ENCODE assay signal across 20 cellular contexts in the genomic region with DNA sequence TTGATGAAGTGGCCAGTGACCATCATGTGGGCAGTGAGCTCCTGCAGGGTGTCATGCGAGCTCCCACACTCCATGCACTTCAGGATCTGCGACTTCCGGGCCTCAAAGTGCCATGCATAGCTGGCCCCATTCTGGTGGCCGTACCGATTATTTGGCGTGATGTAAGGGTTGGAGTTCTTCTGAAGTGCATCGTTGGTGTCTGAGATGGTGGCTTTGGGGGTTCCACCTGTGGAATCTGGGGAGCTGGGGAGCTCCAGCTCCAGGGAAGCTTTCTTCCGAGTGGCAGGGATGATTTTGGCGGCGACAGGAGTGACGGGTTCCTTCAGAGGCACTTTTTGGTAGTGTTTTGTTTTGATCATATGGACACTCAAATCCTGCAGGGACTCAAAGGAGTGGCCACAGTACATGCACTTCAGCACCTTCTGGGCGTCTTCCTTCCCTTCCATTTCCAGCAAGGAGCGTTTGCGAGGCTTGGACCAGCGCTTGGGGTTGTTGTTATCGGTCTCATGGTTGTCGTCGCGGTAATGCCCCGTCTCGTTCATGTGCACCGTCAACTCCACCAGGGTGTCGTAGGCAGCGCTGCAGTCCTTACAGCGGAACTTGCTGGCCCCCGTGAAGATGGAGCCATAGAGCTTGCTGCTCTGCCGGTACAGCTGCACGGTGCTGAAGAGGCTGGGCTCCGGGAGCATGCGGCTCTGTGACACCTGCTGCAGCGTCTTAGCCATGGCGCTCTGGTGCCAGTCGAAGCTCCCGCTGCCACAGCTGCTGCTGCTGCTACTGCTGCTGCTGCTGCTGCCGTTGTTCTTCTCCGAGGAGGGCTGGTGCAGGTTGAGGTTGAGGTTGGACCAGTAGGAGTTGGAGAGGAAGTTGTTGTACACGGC.
DNase-seq lines count a peak whose midpoint lies in the region; ATAC-seq, FAIRE-seq and TF ChIP-seq lines count a peak whose summit lies in the region.
"Had no signal": no experiment of that assay in that cellular context is flagged by ENCODE, and none has a peak within 500 bp of the region (broad histone marks: within the 10 kb centered on the region; RNA-seq: fewer than 3 reads in every experiment).

No MANE protein-coding gene starts in this region.

- FAIRE-seq in HepG2 (lab: Jason Lieb, UNC) (no peak), kidney (lab: Jason Lieb, UNC) (no peak)
- FAIRE-seq: D721Med, G401.6, GM12891 had no signal

- no peaks in the 10 kb centered on the region for H4K20me1 ChIP-seq in HepG2 (ENCODE audit: insufficient read depth, low read length)

- H3K36me3 ChIP-seq in right lobe of liver: no peaks in the 10 kb centered on the region
- H3K36me3 ChIP-seq in HepG2 (replicated peaks in 1 of 2; ENCODE audit: control insufficient read depth in 1 of 2, insufficient read depth in 2 of 2, low read length in 2 of 2): no peaks in the 10 kb centered on the region
- H3K36me3 ChIP-seq in kidney (ENCODE audit: control insufficient read depth in 1 of 2, insufficient read depth in 2 of 2, low read length in 2 of 2): no peaks in the 10 kb centered on the region

- POLR2A ChIA-PET in HepG2 (lab: Yijun Ruan, JAX): no interaction called here

- TF ChIP-seq POLR2A in right lobe of liver (IDR thresholded peaks at IDR 0.05) (no peak), HepG2 (IDR thresholded peaks at IDR 0.05; ENCODE audit: insufficient read depth in 1 of 2, low read depth in 2 of 2, low read length in 2 of 2) (no peak)

- no peaks in the 10 kb centered on the region for H3K79me2 ChIP-seq in HepG2 (ENCODE audit: insufficient read depth, low read length)

- no peak overlapping the region for H2AFZ ChIP-seq in HepG2 (ENCODE audit: low read length)

- TF ChIP-seq EP300 in HepG2 (IDR thresholded peaks at IDR 0.05; ENCODE audit: low read depth in 2 of 2, low read length in 2 of 2) (no peak), HepG2 (CRISPR knock-in tag; IDR thresholded peaks at IDR 0.05; ENCODE audit: borderline replicate concordance) (no peak)

- BruUV-seq in HepG2 (replicated peaks; lab: Mats Ljungman, UMichigan): no TSS peak

- intact Hi-C loops in right lobe of liver (cut with DNase I) (no loop called here), HepG2 (cut with micrococcal nuclease; ENCODE audit: unreplicated experiment) (no loop called here), kidney (cut with DNase I) (no loop called here), posterior vena cava (cut with DNase I) (no loop called here)

- H3K27me3 ChIP-seq in right lobe of liver: no peaks in the 10 kb centered on the region
- peaks cover 0 to 4% of the 10 kb centered on the region in 2 experiments; a peak in 1 of 5 replicates for H3K27me3 ChIP-seq in HepG2 (ENCODE audit: control insufficient read depth in 1 of 2, insufficient read depth in 2 of 2, low read length in 2 of 2)
- H3K27me3 ChIP-seq: BLaER1 treated with 17β-estradiol and CSF1 and Interleukin-3, amounts not matched to agents 10 nM and 100 nM had no signal

- no peak for TF ChIP-seq CTCF in right lobe of liver (IDR thresholded peaks at IDR 0.05)
- no peak for TF ChIP-seq CTCF in HepG2 (CRISPR knock-in tag; IDR thresholded peaks at IDR 0.05)
- no peak for TF ChIP-seq CTCF in kidney (IDR thresholded peaks at IDR 0.05; ENCODE audit: borderline replicate concordance, extremely low read depth, insufficient read depth)

- no peak overlapping the region for H3K27ac ChIP-seq in right lobe of liver
- no peak overlapping the region for H3K27ac ChIP-seq in HepG2 (ENCODE audit: extremely low read length, insufficient read depth, low read length)
- no peak overlapping the region for H3K27ac ChIP-seq in kidney (ENCODE audit: low read depth in 2 of 2, low read length in 2 of 2)
- H3K27ac ChIP-seq: BLaER1 treated with 17β-estradiol and CSF1 and Interleukin-3, amounts not matched to agents 10 nM and 100 nM had no signal

- H3K9ac ChIP-seq in HepG2 (ENCODE audit: insufficient read depth, low read depth, low read length) (no peak overlapping the region), kidney (ENCODE audit: low read length in 2 of 2) (no peak overlapping the region)
- H3K9ac ChIP-seq: BLaER1 treated with 17β-estradiol and CSF1 and Interleukin-3, amounts not matched to agents 10 nM and 100 nM had no signal

- H3K4me1 ChIP-seq in right lobe of liver (no peaks in the 10 kb centered on the region), HepG2 (ENCODE audit: insufficient read depth, low read length) (no peaks in the 10 kb centered on the region), kidney (ENCODE audit: control insufficient read depth in 1 of 2, insufficient read depth in 1 of 2, low read depth in 1 of 2, low read length in 2 of 2) (no peaks in the 10 kb centered on the region)

- 69% methylated on average over 8 of the region's 37 CpGs for WGBS in right lobe of liver (ENCODE audit: insufficient coverage, low coverage, low lambda C conversion rate, missing lambda C conversion rate)
- WGBS in HepG2 (ENCODE audit: low lambda C conversion rate): 61% methylated on average over 23 of the region's 37 CpGs

- in situ Hi-C loops in HepG2 (cut with HindIII; ENCODE audit: extremely low pct_ligation_motif_present, low pct_unique_long_range_greater_than_20kb): no loop called here

- CTCF ChIA-PET in HepG2 (lab: Yijun Ruan, JAX; ENCODE audit: low intra/inter-chr PET ratio, low total read pairs): no interaction called here

- DNase-seq in right lobe of liver: peak in 2 of 3 donors; percentile 11 to 37
- no peak for DNase-seq in HepG2 (ENCODE audit: low spot score)
- DNase-seq in kidney: peak; percentile 41
- peak; percentile 56 for DNase-seq in posterior vena cava (ENCODE audit: low spot score)
- DNase-seq in NCI-H510A treated with DMSO at 0.1 percent for 48 hours (lab: John Stamatoyannopoulos, UW): no peak
- DNase-seq: ACHN; CD4-positive, alpha-beta memory T cell; COR-L47; DMS153; DMS79 treated with DMSO at 0.1 percent for 48 hours; EL; GOT3; H9; KG1 had no signal

- ATAC-seq in right lobe of liver: no peak
- no peak for ATAC-seq in HepG2
- ATAC-seq in HG03354 (IDR thresholded peaks at IDR 0.05; ENCODE audit: poor library complexity, severe bottlenecking, unreplicated experiment): no peak
- ATAC-seq in HG03469 (IDR thresholded peaks at IDR 0.05; ENCODE audit: unreplicated experiment): no peak

- H3K9me3 ChIP-seq in right lobe of liver: no peaks in the 10 kb centered on the region
- H3K9me3 ChIP-seq in HepG2 (ENCODE audit: low read length): no peaks in the 10 kb centered on the region
- H3K9me3 ChIP-seq in kidney (ENCODE audit: control insufficient read depth in 1 of 2, low read length in 2 of 2): no peaks in the 10 kb centered on the region
- H3K9me3 ChIP-seq: BLaER1 treated with 17β-estradiol and CSF1 and Interleukin-3, amounts not matched to agents 10 nM and 100 nM had no signal

- no peak overlapping the region for H3K4me2 ChIP-seq in HepG2 (ENCODE audit: low read depth, low read length)
- H3K4me2 ChIP-seq: BLaER1 treated with 17β-estradiol and CSF1 and Interleukin-3, amounts not matched to agents 10 nM and 100 nM had no signal

- no peak for TF ChIP-seq RAD21 in HepG2 (CRISPR knock-in tag; IDR thresholded peaks at IDR 0.05)

- H3K4me3 ChIP-seq in right lobe of liver: no peak overlapping the region
- no peak overlapping the region for H3K4me3 ChIP-seq in HepG2 (replicated peaks in 1 of 3; ENCODE audit: insufficient read depth in 1 of 3, low read depth in 2 of 3, low read length in 3 of 3)
- H3K4me3 ChIP-seq in kidney (ENCODE audit: low read length in 2 of 2): no peak overlapping the region
- H3K4me3 ChIP-seq: BLaER1 treated with 17β-estradiol and CSF1 and Interleukin-3, amounts not matched to agents 10 nM and 100 nM had no signal

TF ChIP-seq in HepG2, 621 proteins besides CTCF, POLR2A, EP300 and RAD21:
- TF ChIP-seq TSC22D2 (CRISPR knock-in tag; IDR thresholded peaks at IDR 0.05; ENCODE audit: borderline replicate concordance): no peak
- no peak for TF ChIP-seq ZNF770 (CRISPR knock-in tag; IDR thresholded peaks at IDR 0.05)
- no peak for TF ChIP-seq JUN (CRISPR knock-in tag; IDR thresholded peaks at IDR 0.05)
- TF ChIP-seq, protein P1, sequence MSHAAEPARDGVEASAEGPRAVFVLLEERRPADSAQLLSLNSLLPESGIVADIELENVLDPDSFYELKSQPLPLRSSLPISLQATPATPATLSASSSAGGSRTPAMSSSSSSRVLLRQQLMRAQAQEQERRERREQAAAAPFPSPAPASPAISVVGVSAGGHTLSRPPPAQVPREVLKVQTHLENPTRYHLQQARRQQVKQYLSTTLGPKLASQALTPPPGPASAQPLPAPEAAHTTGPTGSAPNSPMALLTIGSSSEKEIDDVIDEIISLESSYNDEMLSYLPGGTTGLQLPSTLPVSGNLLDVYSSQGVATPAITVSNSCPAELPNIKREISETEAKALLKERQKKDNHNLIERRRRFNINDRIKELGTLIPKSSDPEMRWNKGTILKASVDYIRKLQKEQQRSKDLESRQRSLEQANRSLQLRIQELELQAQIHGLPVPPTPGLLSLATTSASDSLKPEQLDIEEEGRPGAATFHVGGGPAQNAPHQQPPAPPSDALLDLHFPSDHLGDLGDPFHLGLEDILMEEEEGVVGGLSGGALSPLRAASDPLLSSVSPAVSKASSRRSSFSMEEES (CRISPR knock-in tag; IDR thresholded peaks at IDR 0.05): no peak
- no peak for TF ChIP-seq SPEN (CRISPR knock-in tag; IDR thresholded peaks at IDR 0.05; ENCODE audit: low read depth)
- TF ChIP-seq ZNF510 (CRISPR knock-in tag; IDR thresholded peaks at IDR 0.05; ENCODE audit: low read depth): no peak
- no peak for TF ChIP-seq MAZ (IDR thresholded peaks at IDR 0.05; ENCODE audit: borderline replicate concordance, low read depth, low read length)
- no peak for TF ChIP-seq MAZ (CRISPR knock-in tag; IDR thresholded peaks at IDR 0.05; ENCODE audit: low read depth)
TF ChIP-seq in HepG2: peak in this region for 0.

Comparison
In these comparisons a context has a peak if more than half of its experiments do, and no peak if none do; other contexts are left out.
1. DNase-seq: peak in right lobe of liver (2 of 3), kidney (single experiment) and posterior vena cava (single experiment); none in HepG2 (single experiment) and NCI-H510A treated with DMSO at 0.1 percent for 48 hours (single experiment).